8 cellular contexts compared by ENCODE assay signal in genomic region chr1:154154534-154155181, GRCh38. TPM values are rescaled to one million over a fixed set of nuclear protein-coding genes. Genes with fewer than 3 reads are reported as not detected.
A peak's percentile ranks its signal among the peaks of the same experiment; 100 is the strongest.
DNase-seq lines count a peak whose midpoint lies in the region; ATAC-seq and TF ChIP-seq lines count a peak whose summit lies in the region.

Gene NUP210L, minus strand, starts transcription at chr1:154155073.

- H3K36me3 ChIP-seq in RWPE2 (ENCODE audit: low read depth) (peaks cover 42% of the 10 kb centered on the region), osteoblast (ENCODE audit: insufficient read depth, low read length) (peaks cover 45% of the 10 kb centered on the region)

- DNase-seq in COLO829 (ENCODE audit: low spot score): peak; percentile 59
- DNase-seq in RWPE2 (ENCODE audit: low spot score): no peak
- peak; percentile 49 for DNase-seq in fibroblast of gingiva (ENCODE audit: low read depth)
- DNase-seq in osteoblast (ENCODE audit: insufficient read length, low spot score, missing footprints): peak; percentile 32
- DNase-seq in GM19238 (ENCODE audit: insufficient read length, low spot score): no peak
- DNase-seq in NAMALWA (ENCODE audit: low spot score): no peak
- DNase-seq in germinal center (ENCODE audit: low spot score): no peak
- DNase-seq in stimulated activated CD4-positive, alpha-beta T cell treated with anti-CD3 and anti-CD28 coated beads, Interleukin-12 subunit alpha, Interleukin-12 subunit beta, amount 100 ng/mL, for 4 hours: no peak

- TF ChIP-seq CTCF in RWPE2 (IDR thresholded peaks at IDR 0.05; ENCODE audit: poor library complexity, severe bottlenecking) (no peak), osteoblast (IDR thresholded peaks at IDR 0.05; ENCODE audit: extremely low read depth, low read depth, low read length) (no peak)

- H3K4me3 ChIP-seq in RWPE2 (ENCODE audit: severe bottlenecking) (no peak within 1 kb of the TSS), osteoblast (ENCODE audit: insufficient read depth, low read length) (no peak within 1 kb of the TSS)

- H3K9me3 ChIP-seq in RWPE2 (ENCODE audit: severe bottlenecking) (no peaks in the 10 kb centered on the region), osteoblast (ENCODE audit: low read depth, low read length) (no peaks in the 10 kb centered on the region)

- peaks cover 10% of the 10 kb centered on the region for H4K20me1 ChIP-seq in osteoblast (ENCODE audit: insufficient read depth, low read length)

- peak; percentile 28; the same call in 1 of the 3 replicates for ATAC-seq in RWPE2 (ENCODE audit: low read depth)

- H3K4me1 ChIP-seq in RWPE2 (ENCODE audit: insufficient read depth, poor library complexity, severe bottlenecking): no peaks in the 10 kb centered on the region
- H3K4me1 ChIP-seq in osteoblast (ENCODE audit: insufficient read depth, low read length): peaks cover 8% of the 10 kb centered on the region

- H2AFZ ChIP-seq in osteoblast (ENCODE audit: low read length): no peak within 1 kb of the TSS

- no peaks in the 10 kb centered on the region for H3K27me3 ChIP-seq in RWPE2 (ENCODE audit: insufficient read depth, poor library complexity, severe bottlenecking)
- H3K27me3 ChIP-seq in osteoblast (ENCODE audit: insufficient read depth, low read length): no peaks in the 10 kb centered on the region

- no peak within 1 kb of the TSS for H3K4me2 ChIP-seq in osteoblast (ENCODE audit: insufficient read depth, low read length)

- peaks cover 15% of the 10 kb centered on the region for H3K79me2 ChIP-seq in osteoblast (ENCODE audit: insufficient read depth, low read length)

- H3K27ac ChIP-seq in RWPE2 (ENCODE audit: poor library complexity, severe bottlenecking) (no peak within 1 kb of the TSS), osteoblast (ENCODE audit: low read depth, low read length) (peak within 1 kb of the TSS; percentile 20)

RNA-seq across cellular contexts. Expression of gene NUP210L, which starts in this region (rescaled TPM):
- total RNA-seq in osteoblast: under 0.01 TPM in 2 replicates

Comparison
In these comparisons a context has a peak if more than half of its experiments do, and no peak if none do; other contexts are left out.
1. Peak in DNase-seq and H3K27ac ChIP-seq in osteoblast; RNA of the gene not detected or under 1 TPM.
2. DNase-seq: peak in COLO829 (single experiment) and fibroblast of gingiva (single experiment); none in RWPE2 (single experiment), GM19238 (single experiment), NAMALWA (single experiment), germinal center (single experiment) and stimulated activated CD4-positive, alpha-beta T cell treated with anti-CD3 and anti-CD28 coated beads, Interleukin-12 subunit alpha, Interleukin-12 subunit beta, amount 100 ng/mL, for 4 hours (single experiment).